Comparison of ENCODE assay signal across 19 cellular contexts in genomic region chr2:10588911-10589310, GRCh38.
A peak's percentile ranks its signal among the peaks of the same experiment; 100 is the strongest.
DNase-seq lines count a peak whose midpoint lies in the region; ATAC-seq and TF ChIP-seq lines count a peak whose summit lies in the region.
"Had no signal": no experiment of that assay in that cellular context is flagged by ENCODE, and none has a peak within 500 bp of the region (broad histone marks: within the 10 kb centered on the region; RNA-seq: fewer than 3 reads in every experiment).

No MANE protein-coding gene starts in this region.

- DNase-seq in activated naive CD8-positive, alpha-beta T cell treated with anti-CD3 and anti-CD28 coated beads, Interleukin-2, amount 50 U/mL, for 24 hours: no peak
- DNase-seq in mammary epithelial cell (no peak), left kidney (ENCODE audit: low read depth, low spot score) (peak; percentile 82), neuronal stem cell (ENCODE audit: low spot score) (no peak), epidermal melanocyte (ENCODE audit: insufficient read length, low spot score) (no peak)
- DNase-seq: Calu3; CD4-positive, alpha-beta T cell; GF-D8; H7; NCI-H1092 treated with DMSO at 0.1 percent for 48 hours; NCI-H146; NCI-H2081 treated with DMSO at 0.1 percent for 48 hours; NCI-H510A; NCI-H748 treated with DMSO at 0.1 percent for 48 hours; NK-92 treated with Interleukin-12 subunit alpha and Interleukin-12 subunit beta, amount 100 ng/mL, for 24 hours; Right ventricle myocardium superior had no signal

- no peak overlapping the region for H4K8ac ChIP-seq in neuronal stem cell (ENCODE audit: low read depth, low read length)

- H3K27me3 Mint-ChIP-seq in activated naive CD8-positive, alpha-beta T cell: no peaks in the 10 kb centered on the region
- H3K27me3 Mint-ChIP-seq in activated naive CD8-positive, alpha-beta T cell treated with anti-CD3 and anti-CD28 coated beads, Interleukin-2, amount 50 U/mL, for 24 hours: no peaks in the 10 kb centered on the region
- H3K27me3 Mint-ChIP-seq: B cell; CD4-positive, alpha-beta T cell had no signal

- no peaks in the 10 kb centered on the region for H3K79me1 ChIP-seq in neuronal stem cell (ENCODE audit: low read depth, low read length)

- H2AFZ ChIP-seq in mammary epithelial cell (ENCODE audit: low read depth, low read length) (no peak overlapping the region), neuronal stem cell (ENCODE audit: low read length) (no peak overlapping the region)

- no peak for ATAC-seq in activated naive CD8-positive, alpha-beta T cell treated with anti-CD3 and anti-CD28 coated beads, Interleukin-2, amount 50 U/mL, for 24 hours
- ATAC-seq in HG02798 (IDR thresholded peaks at IDR 0.05; ENCODE audit: poor library complexity, unreplicated experiment): no peak

- WGBS in mammary epithelial cell (ENCODE audit: low coverage, missing lambda C conversion rate): 95% methylated on average over 7 of the region's 7 CpGs
- no CpG with 5 or more reads among the region's 7 CpGs for WGBS in neuronal stem cell (ENCODE audit: extremely low coverage in 2 of 2, insufficient read length in 2 of 2, insufficient replicate concordance in 1 of 2), 2 donors

- H2BK5ac ChIP-seq in neuronal stem cell (ENCODE audit: low read length): no peak overlapping the region

- no peak overlapping the region for H2AK5ac ChIP-seq in neuronal stem cell (ENCODE audit: low read depth, low read length)

- no peaks in the 10 kb centered on the region for H3K9me3 Mint-ChIP-seq in activated naive CD8-positive, alpha-beta T cell (ENCODE audit: low read depth)
- no peaks in the 10 kb centered on the region for H3K9me3 Mint-ChIP-seq in activated naive CD8-positive, alpha-beta T cell treated with anti-CD3 and anti-CD28 coated beads, Interleukin-2, amount 50 U/mL, for 24 hours
- H3K9me3 Mint-ChIP-seq: CD4-positive, alpha-beta T cell had no signal

- no peaks in the 10 kb centered on the region for H3K79me2 ChIP-seq in mammary epithelial cell (ENCODE audit: insufficient read depth, low read length)

- no peak overlapping the region for H3K4me3 Mint-ChIP-seq in activated naive CD8-positive, alpha-beta T cell
- H3K4me3 Mint-ChIP-seq in activated naive CD8-positive, alpha-beta T cell treated with anti-CD3 and anti-CD28 coated beads, Interleukin-2, amount 50 U/mL, for 24 hours: no peak overlapping the region
- H3K4me3 Mint-ChIP-seq: B cell; CD4-positive, alpha-beta T cell had no signal

- H3K9ac ChIP-seq in mammary epithelial cell (ENCODE audit: insufficient read depth, low read length) (no peak overlapping the region), neuronal stem cell (ENCODE audit: low read depth, low read length, poor library complexity) (no peak overlapping the region)

- intact Hi-C loops in mammary epithelial cell (cut with micrococcal nuclease): loop anchor here (5.0 kb wide), 1 partner anchor 68 kb away; no protein-coding TSS in a partner anchor

- H4K91ac ChIP-seq in neuronal stem cell (ENCODE audit: low read depth, low read length, poor library complexity): no peak overlapping the region

- in situ Hi-C loops in mammary epithelial cell (cut with MboI; ENCODE audit: low sequenced_read_pairs in 2 of 2): no loop called here

- no peaks in the 10 kb centered on the region for H3K27me3 ChIP-seq in mammary epithelial cell (ENCODE audit: insufficient read depth, low read length)
- no peaks in the 10 kb centered on the region for H3K27me3 ChIP-seq in neuronal stem cell (ENCODE audit: control insufficient read depth in 3 of 3, insufficient read depth in 3 of 3, low read depth in 1 of 3, low read length in 3 of 3)

- no peak overlapping the region for H2BK120ac ChIP-seq in neuronal stem cell (ENCODE audit: low read depth, low read length)

- no peaks in the 10 kb centered on the region for H4K20me1 ChIP-seq in mammary epithelial cell (ENCODE audit: insufficient read depth, low read length)

- no peak overlapping the region for H2BK15ac ChIP-seq in neuronal stem cell (ENCODE audit: low read length)

- H3K9me3 ChIP-seq in mammary epithelial cell (replicated peaks; ENCODE audit: insufficient read depth, low read length) (no peaks in the 10 kb centered on the region), neuronal stem cell (replicated peaks in 1 of 2; ENCODE audit: control insufficient read depth in 2 of 2, insufficient read depth in 1 of 2, low read depth in 1 of 2, low read length in 2 of 2) (no peaks in the 10 kb centered on the region)

- no peaks in the 10 kb centered on the region for H3K4me1 Mint-ChIP-seq in activated naive CD8-positive, alpha-beta T cell (ENCODE audit: low read depth)
- H3K4me1 Mint-ChIP-seq in activated naive CD8-positive, alpha-beta T cell treated with anti-CD3 and anti-CD28 coated beads, Interleukin-2, amount 50 U/mL, for 24 hours: no peaks in the 10 kb centered on the region
- H3K4me1 Mint-ChIP-seq: B cell had no signal

- H3K27ac Mint-ChIP-seq in activated naive CD8-positive, alpha-beta T cell: peak overlapping the region; percentile 19
- H3K27ac Mint-ChIP-seq in activated naive CD8-positive, alpha-beta T cell treated with anti-CD3 and anti-CD28 coated beads, Interleukin-2, amount 50 U/mL, for 24 hours: no peak overlapping the region
- H3K27ac Mint-ChIP-seq: B cell; CD4-positive, alpha-beta T cell had no signal

- H3K36me3 Mint-ChIP-seq in activated naive CD8-positive, alpha-beta T cell: peaks cover 21% of the 10 kb centered on the region
- H3K36me3 Mint-ChIP-seq in activated naive CD8-positive, alpha-beta T cell treated with anti-CD3 and anti-CD28 coated beads, Interleukin-2, amount 50 U/mL, for 24 hours (ENCODE audit: low read depth): peaks cover 51% of the 10 kb centered on the region

- H3K4me2 ChIP-seq in mammary epithelial cell (ENCODE audit: insufficient read depth, low read depth, low read length): no peak overlapping the region
- no peak overlapping the region for H3K4me2 ChIP-seq in neuronal stem cell (ENCODE audit: insufficient read depth, low read length, poor library complexity, severe bottlenecking)

- TSS peak; percentile 14 for BruUV-seq in mammary epithelial cell (replicated peaks; lab: Mats Ljungman, UMichigan)

- H3K23ac ChIP-seq in neuronal stem cell (ENCODE audit: low read depth, low read length, poor library complexity): no peak overlapping the region

- dilution Hi-C loops in mammary epithelial cell (cut with HindIII; ENCODE audit: low sequenced_read_pairs): no loop called here

- CTCF ChIA-PET in mammary epithelial cell (lab: Charles Lee; ENCODE audit: low non-redundant PET): no interaction called here

- H3K36me3 ChIP-seq in mammary epithelial cell (ENCODE audit: insufficient read depth, low read length) (peaks cover 5% of the 10 kb centered on the region), neuronal stem cell (replicated peaks in 1 of 2; ENCODE audit: control insufficient read depth in 2 of 2, insufficient read depth in 2 of 2, low read length in 2 of 2) (peaks cover 8 to 76% of the 10 kb centered on the region in 2 donors)

- no peak overlapping the region for H2BK12ac ChIP-seq in neuronal stem cell (ENCODE audit: low read length)

- no peak overlapping the region for H3K4ac ChIP-seq in neuronal stem cell (ENCODE audit: low read length)

- H3K4me1 ChIP-seq in mammary epithelial cell (ENCODE audit: insufficient read depth, low read length): peaks cover 17% of the 10 kb centered on the region
- H3K4me1 ChIP-seq in neuronal stem cell (ENCODE audit: control insufficient read depth in 2 of 2, insufficient read depth in 1 of 2, low read depth in 1 of 2, low read length in 2 of 2): peaks cover 7 to 13% of the 10 kb centered on the region in 2 donors

- no peak overlapping the region for H3K14ac ChIP-seq in neuronal stem cell (ENCODE audit: low read length)

- H3K18ac ChIP-seq in neuronal stem cell (ENCODE audit: low read length): no peak overlapping the region

- H3K4me3 ChIP-seq in mammary epithelial cell (replicated peaks in 1 of 3; ENCODE audit: insufficient read depth in 1 of 3, low read depth in 2 of 3, low read length in 3 of 3) (no peak overlapping the region), neuronal stem cell (ENCODE audit: low read length in 2 of 2) (no peak overlapping the region)

- H3K27ac ChIP-seq in mammary epithelial cell (ENCODE audit: insufficient read depth, low read depth, low read length) (no peak overlapping the region), neuronal stem cell (replicated peaks; ENCODE audit: low read length) (no peak overlapping the region)

- no peak for TF ChIP-seq CTCF in mammary epithelial cell (conservative IDR thresholded peaks at IDR 0.05 in 1 of 2, IDR thresholded peaks at IDR 0.05 in 1 of 2; ENCODE audit: extremely low read depth in 1 of 2, insufficient read depth in 1 of 2, low read depth in 1 of 2, low read length in 2 of 2)
